ENCODE assay signal across 10 cellular contexts in the genomic region with DNA sequence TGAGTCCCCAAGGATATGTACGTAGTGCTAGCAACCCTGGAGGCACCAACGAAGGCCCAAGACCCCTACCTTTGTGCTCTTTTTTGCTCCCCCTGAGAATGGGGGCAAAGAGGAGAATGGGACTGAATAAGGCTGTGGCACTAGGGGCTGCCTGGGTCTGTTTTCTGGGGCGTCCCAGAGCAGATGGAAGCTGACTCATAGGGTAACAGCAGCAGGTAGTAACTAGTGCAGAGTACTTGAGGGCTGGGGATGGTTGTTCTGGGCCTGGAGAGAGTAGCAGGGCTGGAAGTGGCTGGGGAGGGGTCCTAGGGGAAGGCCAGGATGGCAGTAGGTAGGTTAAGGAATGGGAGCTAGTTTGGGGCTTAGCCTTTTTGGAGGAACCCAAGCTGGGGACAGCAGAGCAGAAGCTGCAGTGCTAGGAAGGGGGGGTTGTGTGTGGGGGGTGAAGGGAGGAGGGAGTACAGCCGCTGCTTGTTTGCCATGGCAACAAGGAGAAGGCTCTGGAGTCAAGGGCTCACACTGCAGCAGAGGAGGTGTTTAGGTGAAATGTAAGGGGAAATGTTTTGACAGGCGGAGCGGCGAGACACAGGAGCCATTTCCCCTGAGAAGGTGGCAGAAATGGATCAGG. TPM values are rescaled to one million over a fixed set of nuclear protein-coding genes. Genes with fewer than 3 reads are reported as not detected.
A peak's percentile ranks its signal among the peaks of the same experiment; 100 is the strongest.
DNase-seq lines count a peak whose midpoint lies in the region; ATAC-seq, FAIRE-seq and TF ChIP-seq lines count a peak whose summit lies in the region.
"Had no signal": no experiment of that assay in that cellular context is flagged by ENCODE, and none has a peak within 500 bp of the region (broad histone marks: within the 10 kb centered on the region; RNA-seq: fewer than 3 reads in every experiment).

No MANE protein-coding gene starts in this region.

- no peak for TF ChIP-seq POLR2A in GM12891 (IDR thresholded peaks at IDR 0.05; ENCODE audit: low read depth, low read length)

- H2AFZ ChIP-seq in hepatocyte = no peak overlapping the region

- H3K79me2 ChIP-seq in hepatocyte = peaks cover 23% of the 10 kb centered on the region

- ATAC-seq in activated CD8-positive, alpha-beta memory T cell treated with anti-CD3 and anti-CD28 coated beads, Interleukin-2, amount 10 ng/mL, durations not matched to agents 7 days and 5 days = no peak
- ATAC-seq in activated T-cell treated with anti-CD3 and anti-CD28 coated beads, Interleukin-2, amount 50 U/mL, for 4 hours = peak; percentile 12 to 16
- ATAC-seq in lower lobe of right lung (no peak), HG03097 (IDR thresholded peaks at IDR 0.05; ENCODE audit: low FRiP score, unreplicated experiment) (no peak)

- H4K20me1 ChIP-seq in hepatocyte (ENCODE audit: insufficient read depth, poor library complexity, severe bottlenecking) = peaks cover 6% of the 10 kb centered on the region

- 79% methylated on average over 7 of the region's 7 CpGs for WGBS in hepatocyte (ENCODE audit: low lambda C conversion rate, missing lambda C conversion rate)

- no peak overlapping the region for H3K4me3 Mint-ChIP-seq in activated CD8-positive, alpha-beta memory T cell treated with anti-CD3 and anti-CD28 coated beads, Interleukin-2, amount 10 ng/mL, durations not matched to agents 7 days and 5 days
- peak overlapping the region; percentile 39 for H3K4me3 Mint-ChIP-seq in activated T-cell treated with anti-CD3 and anti-CD28 coated beads, Interleukin-2, amount 50 U/mL, for 4 hours

- no peaks in the 10 kb centered on the region for H3K9me3 Mint-ChIP-seq in activated CD8-positive, alpha-beta memory T cell treated with anti-CD3 and anti-CD28 coated beads, Interleukin-2, amount 10 ng/mL, durations not matched to agents 7 days and 5 days (ENCODE audit: low read depth)
- no peaks in the 10 kb centered on the region for H3K9me3 Mint-ChIP-seq in activated T-cell treated with anti-CD3 and anti-CD28 coated beads, Interleukin-2, amount 50 U/mL, for 4 hours

- no peaks in the 10 kb centered on the region for H3K9me3 ChIP-seq in hepatocyte (ENCODE audit: low read depth)
- H3K9me3 ChIP-seq in stomach smooth muscle (ENCODE audit: control insufficient read depth in 2 of 2, low read length in 2 of 2) = no peaks in the 10 kb centered on the region
- no peaks in the 10 kb centered on the region for H3K9me3 ChIP-seq in lower lobe of right lung
- H3K9me3 ChIP-seq: BE2C had no signal

- peaks cover 4% of the 10 kb centered on the region for H3K36me3 Mint-ChIP-seq in activated CD8-positive, alpha-beta memory T cell treated with anti-CD3 and anti-CD28 coated beads, Interleukin-2, amount 10 ng/mL, durations not matched to agents 7 days and 5 days
- peaks cover 5% of the 10 kb centered on the region for H3K36me3 Mint-ChIP-seq in activated T-cell treated with anti-CD3 and anti-CD28 coated beads, Interleukin-2, amount 50 U/mL, for 4 hours (ENCODE audit: insufficient read depth)

- FAIRE-seq in GM12891 (lab: Jason Lieb, UNC) = no peak

- intact Hi-C loops in lower lobe of right lung (cut with DNase I) = loop anchor here (10.0 kb wide), 1 partner anchor 105 kb away; no protein-coding TSS in a partner anchor

- H3K36me3 ChIP-seq in hepatocyte (replicated peaks; ENCODE audit: insufficient read depth, low read depth) = no peaks in the 10 kb centered on the region
- H3K36me3 ChIP-seq in stomach smooth muscle (ENCODE audit: control insufficient read depth in 2 of 2, insufficient read depth in 2 of 2, low read length in 2 of 2) = peaks cover 0 to 14% of the 10 kb centered on the region in 2 donors
- peaks cover 14% of the 10 kb centered on the region for H3K36me3 ChIP-seq in lower lobe of right lung

- no peaks in the 10 kb centered on the region for H3K9me2 ChIP-seq in hepatocyte (replicated peaks; ENCODE audit: insufficient read depth)

- H3K27me3 ChIP-seq in hepatocyte (no peaks in the 10 kb centered on the region), stomach smooth muscle (ENCODE audit: control insufficient read depth in 1 of 2, insufficient read depth in 2 of 2, low read length in 2 of 2) (no peaks in the 10 kb centered on the region), lower lobe of right lung (ENCODE audit: low read depth) (no peaks in the 10 kb centered on the region)
- H3K27me3 ChIP-seq: BE2C had no signal

- CTCF ChIA-PET in activated CD8-positive, alpha-beta memory T cell treated with anti-CD3 and anti-CD28 coated beads, Interleukin-2, amount 10 ng/mL, durations not matched to agents 7 days and 5 days (lab: Charles Lee) = interaction anchor here (1.2 to 4.8 kb wide), 4 partner anchors 9 to 168 kb away, joined by 4 to 41 read pairs (median 4); no protein-coding TSS in a partner anchor

- H3K4me3 ChIP-seq in hepatocyte (no peak overlapping the region), stomach smooth muscle (ENCODE audit: low read length in 2 of 2) (no peak overlapping the region), lower lobe of right lung (no peak overlapping the region)

- peak; percentile 41 for DNase-seq in activated CD8-positive, alpha-beta memory T cell treated with anti-CD3 and anti-CD28 coated beads, Interleukin-2, amount 10 ng/mL, durations not matched to agents 7 days and 5 days
- DNase-seq in activated CD8-positive, alpha-beta memory T cell treated with anti-CD3 and anti-CD28 coated beads, Interleukin-2, amount 50 U/mL, for 48 hours = no peak
- DNase-seq in activated T-cell treated with anti-CD3 and anti-CD28 coated beads, Interleukin-2, amount 50 U/mL, for 4 hours = no peak
- DNase-seq in hepatocyte (ENCODE audit: low spot score) (no peak), lower lobe of right lung (no peak), GM12891 (ENCODE audit: insufficient read length, low spot score) (no peak)
- DNase-seq: BE2C, NCI-H1092 treated with DMSO at 0.1 percent for 48 hours had no signal

- H3K4me2 ChIP-seq in hepatocyte = peak overlapping the region; percentile 97

- peaks cover 38% of the 10 kb centered on the region for H3K4me1 Mint-ChIP-seq in activated CD8-positive, alpha-beta memory T cell treated with anti-CD3 and anti-CD28 coated beads, Interleukin-2, amount 10 ng/mL, durations not matched to agents 7 days and 5 days
- H3K4me1 Mint-ChIP-seq in activated T-cell treated with anti-CD3 and anti-CD28 coated beads, Interleukin-2, amount 50 U/mL, for 4 hours (ENCODE audit: low read depth) = peaks cover 45% of the 10 kb centered on the region

- H3K27ac ChIP-seq in hepatocyte (no peak overlapping the region), stomach smooth muscle (ENCODE audit: low read length) (peak overlapping the region; percentile 89), lower lobe of right lung (no peak overlapping the region)

- H3K27me3 Mint-ChIP-seq in activated CD8-positive, alpha-beta memory T cell treated with anti-CD3 and anti-CD28 coated beads, Interleukin-2, amount 10 ng/mL, durations not matched to agents 7 days and 5 days = no peaks in the 10 kb centered on the region
- H3K27me3 Mint-ChIP-seq in activated T-cell treated with anti-CD3 and anti-CD28 coated beads, Interleukin-2, amount 50 U/mL, for 4 hours (ENCODE audit: low read depth) = no peaks in the 10 kb centered on the region

- H3K4me1 ChIP-seq in hepatocyte (ENCODE audit: insufficient read depth) (peaks cover 15% of the 10 kb centered on the region), stomach smooth muscle (ENCODE audit: control insufficient read depth, insufficient read depth, low read length) (peaks cover 62% of the 10 kb centered on the region), lower lobe of right lung (peaks cover 35% of the 10 kb centered on the region)
- H3K4me1 ChIP-seq: BE2C had no signal

- H3K9ac ChIP-seq in stomach smooth muscle (ENCODE audit: low read length in 2 of 2) = no peak overlapping the region

- TF ChIP-seq CTCF in hepatocyte (IDR thresholded peaks at IDR 0.05; ENCODE audit: poor library complexity) (no peak), lower lobe of right lung (IDR thresholded peaks at IDR 0.05) (no peak)

- H3K27ac Mint-ChIP-seq in activated CD8-positive, alpha-beta memory T cell treated with anti-CD3 and anti-CD28 coated beads, Interleukin-2, amount 10 ng/mL, durations not matched to agents 7 days and 5 days = peak overlapping the region; percentile 74

TF ChIP-seq in GM12891, 5 proteins besides CTCF, POLR2A, EP300 and RAD21:
- TF ChIP-seq POU2F2 (IDR thresholded peaks at IDR 0.05; ENCODE audit: low read depth, low read length) = no peak
- TF ChIP-seq POLR2AphosphoS5 (IDR thresholded peaks at IDR 0.05; ENCODE audit: low read depth, low read length) = no peak
- no peak for TF ChIP-seq PAX5 (IDR thresholded peaks at IDR 0.05; ENCODE audit: insufficient read depth, low read length, severe bottlenecking)
- no peak for TF ChIP-seq TAF1 (IDR thresholded peaks at IDR 0.05; ENCODE audit: low read depth, low read length)
- no peak for TF ChIP-seq SPI1 (IDR thresholded peaks at IDR 0.05; ENCODE audit: low read depth, low read length)
TF ChIP-seq in GM12891: peak in this region for 0.

RNA-seq across cellular contexts. Expression of a gene that starts 1.8 kb away (rescaled TPM):
- 10 to 100 TPM; 20.1 to 31.7 TPM for total RNA-seq in activated CD8-positive, alpha-beta memory T cell treated with anti-CD3 and anti-CD28 coated beads, Interleukin-2, amount 10 ng/mL, durations not matched to agents 7 days and 5 days
- 10 to 100 TPM; 60.6 to 61.8 (median 61.6) TPM for total RNA-seq in activated T-cell treated with anti-CD3 and anti-CD28 coated beads, Interleukin-2, amount 50 U/mL, for 4 hours
- total RNA-seq in hepatocyte (11.4 and 19.6 TPM in 2 replicates), lower lobe of right lung (20.2 TPM)
- 25.7 and 28.5 TPM in 2 replicates for polyA plus RNA-seq in hepatocyte
- polyA plus RNA-seq in GM12891 (2012; ENCODE audit: low read depth, missing spikeins) = 13.2 TPM

RNA-seq across cellular contexts. Expression of a gene that starts 2.2 kb away (rescaled TPM):
- 10 to 100 TPM; 36.0 to 45.7 TPM for total RNA-seq in activated CD8-positive, alpha-beta memory T cell treated with anti-CD3 and anti-CD28 coated beads, Interleukin-2, amount 10 ng/mL, durations not matched to agents 7 days and 5 days
- 10 to 100 TPM; 16.4 to 19.2 (median 17.4) TPM for total RNA-seq in activated T-cell treated with anti-CD3 and anti-CD28 coated beads, Interleukin-2, amount 50 U/mL, for 4 hours
- total RNA-seq in hepatocyte (77.7 and 82.3 TPM in 2 replicates), lower lobe of right lung (79.6 TPM)
- polyA plus RNA-seq in hepatocyte = 41.5 and 56.3 TPM in 2 replicates
- polyA plus RNA-seq in GM12891 (2012; ENCODE audit: low read depth, missing spikeins) = 18.1 TPM

RNA-seq across cellular contexts. Expression of a gene that starts 13.7 kb away (rescaled TPM):
- total RNA-seq in activated CD8-positive, alpha-beta memory T cell treated with anti-CD3 and anti-CD28 coated beads, Interleukin-2, amount 10 ng/mL, durations not matched to agents 7 days and 5 days = 1 to 10 TPM in 1 of 2 experiments, under 1 TPM in 1; 0.68 to 1.0 TPM
- total RNA-seq in activated T-cell treated with anti-CD3 and anti-CD28 coated beads, Interleukin-2, amount 50 U/mL, for 4 hours = 1 to 10 TPM in 1 of 3 donors, under 1 TPM in 2; 0.55 to 1.3 (median 0.76) TPM
- total RNA-seq in hepatocyte = not detected in 2 replicates
- polyA plus RNA-seq in hepatocyte = 0.81 TPM in 1 of 2 replicates, not detected in the other
- 2.2 TPM for total RNA-seq in lower lobe of right lung
- 0.21 TPM for polyA plus RNA-seq in GM12891 (2012; ENCODE audit: low read depth, missing spikeins)

Comparison
In these comparisons a context has a peak if more than half of its experiments do, and no peak if none do; other contexts are left out.
1. ATAC-seq: peak in activated T-cell treated with anti-CD3 and anti-CD28 coated beads, Interleukin-2, amount 50 U/mL, for 4 hours (2 of 2); none in activated CD8-positive, alpha-beta memory T cell treated with anti-CD3 and anti-CD28 coated beads, Interleukin-2, amount 10 ng/mL, durations not matched to agents 7 days and 5 days (single experiment), lower lobe of right lung (0 of 2) and HG03097 (single experiment).